1 cellular context compared by ENCODE assay signal in genomic region chr18:58856881-58857280, GRCh38.
TF ChIP-seq lines count a peak whose summit lies in the region.

No MANE protein-coding gene starts in this region.

TF ChIP-seq in GM12878, 131 proteins besides CTCF, POLR2A, EP300 and RAD21 (continued from another document):
- TF ChIP-seq BCL3 (IDR thresholded peaks at IDR 0.05; ENCODE audit: borderline replicate concordance, insufficient read depth, low read depth, low read length, poor library complexity, severe bottlenecking): no peak
- no peak for TF ChIP-seq STAT3 (IDR thresholded peaks at IDR 0.05; ENCODE audit: low read depth, low read length)
- TF ChIP-seq TCF12 (IDR thresholded peaks at IDR 0.05; ENCODE audit: low read depth, low read length): no peak
- TF ChIP-seq PAX8 (IDR thresholded peaks at IDR 0.05): no peak
- no peak for TF ChIP-seq HDAC6 (IDR thresholded peaks at IDR 0.05; ENCODE audit: unreplicated experiment)
- TF ChIP-seq EZH2 (IDR thresholded peaks at IDR 0.05; ENCODE audit: borderline replicate concordance, control insufficient read depth, low read depth, low read length): no peak
- TF ChIP-seq HCFC1 (IDR thresholded peaks at IDR 0.05; ENCODE audit: low read length): no peak
- no peak for TF ChIP-seq SREBF2 (IDR thresholded peaks at IDR 0.05; ENCODE audit: low read length)
